11 cellular contexts compared by ENCODE assay signal in the genomic region with DNA sequence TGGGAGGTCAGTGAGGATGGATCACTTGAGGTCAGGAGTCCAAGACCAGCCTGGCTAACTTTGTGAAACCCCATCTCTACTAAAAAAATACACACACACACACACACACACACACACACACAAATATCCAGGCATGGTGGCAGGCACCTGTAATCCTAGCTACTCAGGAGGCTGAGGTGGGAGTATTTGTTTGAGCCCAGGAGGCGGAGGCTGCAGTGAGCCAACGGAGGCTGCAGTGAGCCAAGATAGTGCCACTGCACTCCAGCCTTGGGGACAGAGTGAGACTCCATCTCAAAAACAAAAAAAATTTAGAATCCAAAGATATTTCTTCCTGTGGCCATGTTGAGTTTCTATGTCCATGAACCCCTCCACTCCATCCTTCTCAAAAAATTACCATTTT. TPM values are rescaled to one million over a fixed set of nuclear protein-coding genes. Genes with fewer than 3 reads are reported as not detected.
"Had no signal": no experiment of that assay in that cellular context is flagged by ENCODE, and none has a peak within 500 bp of the region (broad histone marks: within the 10 kb centered on the region; RNA-seq: fewer than 3 reads in every experiment).

No MANE protein-coding gene starts in this region.

- DNase-seq: H9, HCEC 1CT, HFFc6, IMR-90, KBM-7 had no signal

- H3K4me3 ChIP-seq: GM23338 had no signal

- FAIRE-seq: H1, H54 had no signal

- H3K9ac ChIP-seq: KMS-11 had no signal

- H3K27ac ChIP-seq: HL-60, KMS-11 had no signal

- ATAC-seq: GM23338 had no signal

- H3K4me2 ChIP-seq: GM23338, KMS-11 had no signal

- H2AFZ ChIP-seq: GM23338 had no signal

RNA-seq across cellular contexts. Expression of gene GFRA3, which starts 39.8 kb away (rescaled TPM):
- total RNA-seq: HFFc6, HT1080, IMR-90 had no signal
- polyA plus RNA-seq: IMR-90 had no signal
